In the genomic region with DNA sequence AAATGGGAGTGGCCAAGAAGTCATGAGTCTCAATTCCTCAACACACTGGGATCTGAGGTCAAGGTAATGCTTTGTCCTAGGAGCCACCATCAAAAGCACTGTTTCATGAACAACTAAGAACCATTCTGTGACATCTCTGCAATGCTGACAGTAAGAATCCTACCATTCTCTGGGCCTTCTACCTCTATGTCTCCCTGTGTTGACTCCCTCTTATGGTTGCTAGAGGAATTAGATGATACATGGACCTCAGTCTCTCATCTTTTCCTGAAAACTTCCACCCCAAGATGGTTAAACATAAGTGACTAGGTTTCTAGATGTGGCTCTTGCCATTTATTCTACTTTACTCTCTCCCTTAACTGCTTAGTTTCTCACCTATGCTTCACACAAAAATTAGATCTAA, we compare ENCODE assay signal across 1 cellular context.
TF ChIP-seq lines count a peak whose summit lies in the region.

No MANE protein-coding gene starts in this region.

TF ChIP-seq in K562, 482 proteins besides CTCF, POLR2A, EP300 and RAD21:
- TF ChIP-seq HNRNPLL (IDR thresholded peaks at IDR 0.05; ENCODE audit: low read depth, low read length, poor library complexity, severe bottlenecking) = no peak
- no peak for TF ChIP-seq PCBP2 (IDR thresholded peaks at IDR 0.05; ENCODE audit: low read depth, low read length, poor library complexity, severe bottlenecking)
- no peak for TF ChIP-seq MED1 (CRISPR knock-in tag; IDR thresholded peaks at IDR 0.05; ENCODE audit: borderline replicate concordance)
- TF ChIP-seq XRCC5 (IDR thresholded peaks at IDR 0.05; ENCODE audit: low read depth, low read length) = no peak
- no peak for TF ChIP-seq SRF (CRISPR knock-in tag; IDR thresholded peaks at IDR 0.05)
- no peak for TF ChIP-seq TCF7L2 (IDR thresholded peaks at IDR 0.05; ENCODE audit: low read depth, low read length)
- TF ChIP-seq, protein P1, sequence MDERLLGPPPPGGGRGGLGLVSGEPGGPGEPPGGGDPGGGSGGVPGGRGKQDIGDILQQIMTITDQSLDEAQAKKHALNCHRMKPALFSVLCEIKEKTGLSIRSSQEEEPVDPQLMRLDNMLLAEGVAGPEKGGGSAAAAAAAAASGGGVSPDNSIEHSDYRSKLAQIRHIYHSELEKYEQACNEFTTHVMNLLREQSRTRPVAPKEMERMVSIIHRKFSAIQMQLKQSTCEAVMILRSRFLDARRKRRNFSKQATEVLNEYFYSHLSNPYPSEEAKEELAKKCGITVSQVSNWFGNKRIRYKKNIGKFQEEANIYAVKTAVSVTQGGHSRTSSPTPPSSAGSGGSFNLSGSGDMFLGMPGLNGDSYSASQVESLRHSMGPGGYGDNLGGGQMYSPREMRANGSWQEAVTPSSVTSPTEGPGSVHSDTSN (CRISPR knock-in tag; IDR thresholded peaks at IDR 0.05; ENCODE audit: low read depth) = no peak
- TF ChIP-seq, protein P1 (tag; conservative IDR thresholded peaks at IDR 0.05; ENCODE audit: low read depth) = no peak
- no peak for TF ChIP-seq HEY1 (CRISPR knock-in tag; IDR thresholded peaks at IDR 0.05; ENCODE audit: borderline replicate concordance)
- no peak for TF ChIP-seq MYBL2 (IDR thresholded peaks at IDR 0.05; ENCODE audit: low read depth)
- TF ChIP-seq MYBL2 (CRISPR knock-in tag; IDR thresholded peaks at IDR 0.05; ENCODE audit: borderline replicate concordance) = no peak
- no peak for TF ChIP-seq ELF4 (CRISPR knock-in tag; IDR thresholded peaks at IDR 0.05)
- TF ChIP-seq NBN (IDR thresholded peaks at IDR 0.05; ENCODE audit: low read depth) = no peak
